In the genomic region with DNA sequence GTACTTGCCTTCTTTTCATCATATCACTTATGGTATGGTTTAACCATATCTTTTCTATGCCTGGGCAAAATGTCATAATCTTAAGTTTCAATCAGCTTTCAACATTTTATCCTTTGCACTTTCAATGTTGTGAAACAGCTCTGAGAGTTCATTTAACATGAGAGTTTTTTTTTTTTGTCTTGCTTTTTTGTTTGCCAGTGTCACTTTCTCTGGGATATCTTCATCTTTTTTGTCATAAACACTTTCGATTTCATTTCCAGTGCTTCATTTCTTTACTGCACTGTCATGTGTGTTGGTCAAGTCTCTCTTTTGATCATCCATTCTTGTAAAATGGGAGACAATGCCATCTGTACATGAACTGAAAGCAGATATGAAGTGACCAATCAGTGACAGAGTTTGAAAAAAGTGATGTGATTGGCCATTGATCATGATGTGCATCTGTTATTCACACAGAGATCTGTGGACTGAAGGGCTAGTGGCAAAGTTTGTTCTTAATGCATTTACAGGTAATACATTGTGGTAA, we compare ENCODE assay signal across 27 cellular contexts.
"Had no signal": no experiment of that assay in that cellular context is flagged by ENCODE, and none has a peak within 500 bp of the region (broad histone marks: within the 10 kb centered on the region; RNA-seq: fewer than 3 reads in every experiment).

No MANE protein-coding gene starts in this region.

- H3K36me3 Mint-ChIP-seq: activated CD8-positive, alpha-beta memory T cell treated with anti-CD3 and anti-CD28 coated beads, Interleukin-2, amount 10 ng/mL, durations not matched to agents 7 days and 5 days had no signal

- H3K27ac ChIP-seq: ascending aorta, brain microvascular endothelial cell, coronary artery, dorsolateral prefrontal cortex, gastrocnemius medialis, left ventricle myocardium inferior, neutrophil, right lobe of liver, suprapubic skin, tibial nerve, WERI-Rb-1 had no signal

- H3K9me3 Mint-ChIP-seq: activated CD4-positive, alpha-beta memory T cell treated with anti-CD3 and anti-CD28 coated beads, Interleukin-2, amount 10 ng/mL, durations not matched to agents 7 days and 5 days; activated CD4-positive, alpha-beta T cell treated with anti-CD3 and anti-CD28 coated beads, Interleukin-2, amount 10 ng/mL, durations not matched to agents 7 days and 5 days; activated naive CD4-positive, alpha-beta T cell treated with anti-CD3 and anti-CD28 coated beads for 36 hours; activated naive CD8-positive, alpha-beta T cell treated with anti-CD3 and anti-CD28 coated beads for 36 hours; nephron progenitor cell; stimulated activated memory B cell treated with anti-CD40 and anti-IgM and Interleukin-4, amounts not matched to agents 10 μg/mL and 1 μg/mL and 100 μg/mL, for 72 hours had no signal

- H3K27me3 Mint-ChIP-seq: activated CD4-positive, alpha-beta memory T cell treated with anti-CD3 and anti-CD28 coated beads, Interleukin-2, amount 10 ng/mL, durations not matched to agents 7 days and 5 days; activated CD4-positive, alpha-beta T cell treated with anti-CD3 and anti-CD28 coated beads, Interleukin-2, amount 10 ng/mL, durations not matched to agents 7 days and 5 days; activated CD8-positive, alpha-beta memory T cell treated with anti-CD3 and anti-CD28 coated beads, Interleukin-2, amount 10 ng/mL, durations not matched to agents 7 days and 5 days; activated naive CD8-positive, alpha-beta T cell treated with anti-CD3 and anti-CD28 coated beads for 36 hours; stimulated activated memory B cell treated with anti-CD40 and anti-IgM and Interleukin-4, amounts not matched to agents 10 μg/mL and 1 μg/mL and 100 μg/mL, for 72 hours; T-helper 17 cell had no signal

- H3K27ac Mint-ChIP-seq: activated CD4-positive, alpha-beta memory T cell treated with anti-CD3 and anti-CD28 coated beads, Interleukin-2, amount 10 ng/mL, durations not matched to agents 7 days and 5 days; activated CD4-positive, alpha-beta T cell treated with anti-CD3 and anti-CD28 coated beads, Interleukin-2, amount 10 ng/mL, durations not matched to agents 7 days and 5 days; activated CD8-positive, alpha-beta memory T cell treated with anti-CD3 and anti-CD28 coated beads, Interleukin-2, amount 10 ng/mL, durations not matched to agents 7 days and 5 days; activated naive CD4-positive, alpha-beta T cell treated with anti-CD3 and anti-CD28 coated beads for 36 hours; activated naive CD8-positive, alpha-beta T cell treated with anti-CD3 and anti-CD28 coated beads for 36 hours; nephron progenitor cell; stimulated activated memory B cell treated with anti-CD40 and anti-IgM and Interleukin-4, amounts not matched to agents 10 μg/mL and 1 μg/mL and 100 μg/mL, for 72 hours; T-helper 17 cell had no signal

- DNase-seq: activated CD4-positive, alpha-beta memory T cell treated with anti-CD3 and anti-CD28 coated beads, Interleukin-2, amount 10 ng/mL, durations not matched to agents 7 days and 5 days; activated CD4-positive, alpha-beta T cell treated with anti-CD3 and anti-CD28 coated beads, Interleukin-2, amount 10 ng/mL, durations not matched to agents 7 days and 5 days; activated CD8-positive, alpha-beta memory T cell treated with anti-CD3 and anti-CD28 coated beads, Interleukin-2, amount 10 ng/mL, durations not matched to agents 7 days and 5 days; activated effector memory CD4-positive, alpha-beta T cell treated with anti-CD3 and anti-CD28 coated beads, Interleukin-2, amount 50 U/mL, for 16 hours; activated naive CD4-positive, alpha-beta T cell treated with anti-CD3 and anti-CD28 coated beads for 36 hours; activated naive CD8-positive, alpha-beta T cell treated with anti-CD3 and anti-CD28 coated beads for 36 hours; brain microvascular endothelial cell; dorsolateral prefrontal cortex; effector memory CD4-positive, alpha-beta T cell; gastrocnemius medialis; glutamatergic neuron; left ventricle myocardium inferior; mucosa of descending colon; nephron progenitor cell; right lobe of liver; stimulated activated CD4-positive, alpha-beta T cell treated with anti-CD3 and anti-CD28 coated beads, Interleukin-4, amount 100 ng/mL, for 24 hours; T-helper 17 cell; T1000; WERI-Rb-1 had no signal

- FAIRE-seq: islet of Langerhans had no signal

- H3K4me1 ChIP-seq: ascending aorta, gastrocnemius medialis, left ventricle myocardium inferior, right lobe of liver, suprapubic skin had no signal

- H3K9me3 ChIP-seq: ascending aorta, gastrocnemius medialis, left ventricle myocardium inferior, mucosa of descending colon, neutrophil, right lobe of liver, suprapubic skin, tibial nerve had no signal

- H3K27me3 ChIP-seq: ascending aorta, brain microvascular endothelial cell, dorsolateral prefrontal cortex, gastrocnemius medialis, neutrophil, right lobe of liver, suprapubic skin, tibial nerve had no signal

- H3K36me3 ChIP-seq: ascending aorta, brain microvascular endothelial cell, gastrocnemius medialis, left ventricle myocardium inferior, neutrophil, right lobe of liver, suprapubic skin, tibial nerve, WERI-Rb-1 had no signal

- ATAC-seq: activated CD4-positive, CD25-positive, alpha-beta regulatory T cell treated with anti-CD3 and anti-CD28 coated beads, Interleukin-2, amount 50 U/mL, for 24 hours; activated CD8-positive, alpha-beta memory T cell treated with anti-CD3 and anti-CD28 coated beads, Interleukin-2, amount 10 ng/mL, durations not matched to agents 7 days and 5 days; gastrocnemius medialis; mucosa of descending colon; stimulated activated memory B cell treated with anti-CD40 and anti-IgM and Interleukin-4, amounts not matched to agents 10 μg/mL and 1 μg/mL and 100 μg/mL, for 72 hours; T-helper 17 cell had no signal

- H3K4me3 ChIP-seq: ascending aorta, coronary artery, dorsolateral prefrontal cortex, gastrocnemius medialis, left ventricle myocardium inferior, mucosa of descending colon, right lobe of liver, suprapubic skin, tibial nerve had no signal

- H3K4me3 Mint-ChIP-seq: activated CD4-positive, alpha-beta memory T cell treated with anti-CD3 and anti-CD28 coated beads, Interleukin-2, amount 10 ng/mL, durations not matched to agents 7 days and 5 days; activated CD4-positive, alpha-beta T cell treated with anti-CD3 and anti-CD28 coated beads, Interleukin-2, amount 10 ng/mL, durations not matched to agents 7 days and 5 days; activated CD8-positive, alpha-beta memory T cell treated with anti-CD3 and anti-CD28 coated beads, Interleukin-2, amount 10 ng/mL, durations not matched to agents 7 days and 5 days; activated naive CD4-positive, alpha-beta T cell treated with anti-CD3 and anti-CD28 coated beads for 36 hours; activated naive CD8-positive, alpha-beta T cell treated with anti-CD3 and anti-CD28 coated beads for 36 hours; nephron progenitor cell; stimulated activated memory B cell treated with anti-CD40 and anti-IgM and Interleukin-4, amounts not matched to agents 10 μg/mL and 1 μg/mL and 100 μg/mL, for 72 hours; T-helper 17 cell had no signal
